In genomic region chr1:16153110-16153998, GRCh38 we compare ENCODE assay signal across 11 cellular contexts. TPM values are rescaled to one million over a fixed set of nuclear protein-coding genes. Genes with fewer than 3 reads are reported as not detected.
DNase-seq lines count a peak whose midpoint lies in the region; ATAC-seq and TF ChIP-seq lines count a peak whose summit lies in the region.
"Had no signal": no experiment of that assay in that cellular context is flagged by ENCODE, and none has a peak within 500 bp of the region (broad histone marks: within the 10 kb centered on the region; RNA-seq: fewer than 3 reads in every experiment).

No MANE protein-coding gene starts in this region.

- H3K27ac ChIP-seq in SK-N-SH (ENCODE audit: low read depth in 2 of 2, low read length in 1 of 2) (peak overlapping the region; percentile 71 to 75; a peak in 3 of 4 replicates), mesodermal cell (ENCODE audit: low read depth, low read length, severe bottlenecking) (peak overlapping the region; percentile 90), upper lobe of left lung (peak overlapping the region; percentile 90 to 96 (median 91))
- H3K27ac ChIP-seq: 22Rv1 had no signal

- peak overlapping the region; percentile 94 for H3K9ac ChIP-seq in SK-N-SH

- TF ChIP-seq RAD21 in SK-N-SH (IDR thresholded peaks at IDR 0.05; ENCODE audit: low read length) = no peak

- H2AFZ ChIP-seq in SK-N-SH (ENCODE audit: low read depth) = no peak overlapping the region

- H3K36me3 ChIP-seq in SK-N-SH (replicated peaks in 1 of 2; ENCODE audit: control insufficient read depth in 1 of 2, insufficient read depth in 2 of 2, low read length in 1 of 2) (peaks cover 16 to 23% of the 10 kb centered on the region in 2 experiments), mesodermal cell (ENCODE audit: control insufficient read depth, insufficient read depth, low read length) (peaks cover 49% of the 10 kb centered on the region), upper lobe of left lung (peaks cover 0 to 23% (median 15%) of the 10 kb centered on the region in 4 donors)

- H3K27me3 ChIP-seq in SK-N-SH (ENCODE audit: insufficient read depth) (no peaks in the 10 kb centered on the region), upper lobe of left lung (no peaks in the 10 kb centered on the region)

- TF ChIP-seq POLR2A in upper lobe of left lung (IDR thresholded peaks at IDR 0.05) = no peak

- CTCF ChIA-PET in SK-N-SH (lab: Yijun Ruan, JAX) = interaction anchor here (0.7 to 8.8 kb wide), 5 partner anchors 10 to 73 kb away, joined by 3 to 125 read pairs (median 6); no protein-coding TSS in a partner anchor

- POLR2A ChIA-PET in SK-N-SH (lab: Yijun Ruan, JAX) = interaction anchor here (1.2 kb wide), 1 partner anchor 21 kb away, joined by 3 read pairs; no protein-coding TSS in a partner anchor

- H3K79me2 ChIP-seq in SK-N-SH (ENCODE audit: insufficient read depth) = peaks cover 80% of the 10 kb centered on the region

- no peaks in the 10 kb centered on the region for H3K9me3 ChIP-seq in SK-N-SH
- H3K9me3 ChIP-seq in mesodermal cell (ENCODE audit: control insufficient read depth, low read length) = no peaks in the 10 kb centered on the region
- H3K9me3 ChIP-seq in upper lobe of left lung = no peaks in the 10 kb centered on the region

- H3K4me3 ChIP-seq in SK-N-SH (ENCODE audit: low read depth in 2 of 2, low read length in 1 of 2) (peak overlapping the region; percentile 57 to 91; a peak in 3 of 4 replicates), mesodermal cell (ENCODE audit: extremely low read depth, insufficient read depth, low read length, poor library complexity, severe bottlenecking) (peak overlapping the region; percentile 96), upper lobe of left lung (peak overlapping the region; percentile 4 to 85 (median 70))

- TF ChIP-seq EP300 in SK-N-SH (IDR thresholded peaks at IDR 0.05; ENCODE audit: borderline replicate concordance in 1 of 2, low read depth in 1 of 2, low read length in 1 of 2) (no peak), upper lobe of left lung (IDR thresholded peaks at IDR 0.05) (no peak)

- H3K9me2 ChIP-seq in SK-N-SH = no peaks in the 10 kb centered on the region

- H4K20me1 ChIP-seq in SK-N-SH (ENCODE audit: insufficient read depth) = peaks cover 10% of the 10 kb centered on the region; the same call in 1 of the 2 replicates

- H3K4me1 ChIP-seq in SK-N-SH (ENCODE audit: control insufficient read depth in 1 of 2, insufficient read depth in 2 of 2, low read depth in 1 of 2, low read length in 1 of 2) = peaks cover 30 to 43% of the 10 kb centered on the region in 2 experiments; a peak in 3 of 4 replicates
- H3K4me1 ChIP-seq in mesodermal cell (ENCODE audit: control insufficient read depth, insufficient read depth, low read length, poor library complexity, severe bottlenecking) = peaks cover 46% of the 10 kb centered on the region
- peaks cover 60 to 72% (median 66%) of the 10 kb centered on the region in 4 donors for H3K4me1 ChIP-seq in upper lobe of left lung

- intact Hi-C loops in posterior vena cava (cut with DNase I) = no loop called here

- peaks cover 19% of the 10 kb centered on the region for H3F3A ChIP-seq in SK-N-SH (replicated peaks; ENCODE audit: insufficient read depth)

- H3K4me2 ChIP-seq in SK-N-SH = peak overlapping the region; percentile 98

- no peak for DNase-seq in SK-N-SH
- peak; percentile 69 for DNase-seq in ecto neural progenitor cell (ENCODE audit: low spot score)
- DNase-seq in upper lobe of left lung = no peak
- no peak for DNase-seq in posterior vena cava (ENCODE audit: low spot score)
- DNase-seq: KBM-7; stimulated activated CD4-positive, alpha-beta T cell treated with anti-CD3 and anti-CD28 coated beads, Interleukin-15, amount 100 ng/mL, for 24 hours had no signal

- no peak for ATAC-seq in SK-N-SH treated with all-trans-retinoic acid at 6 μM for 48 hours
- no peak for ATAC-seq in upper lobe of left lung (ENCODE audit: low FRiP score in 2 of 2)
- no peak for ATAC-seq in activated CD4-positive, CD25-positive, alpha-beta regulatory T cell treated with anti-CD3 and anti-CD28 coated beads, Interleukin-2, amount 50 U/mL, for 24 hours
- no peak for ATAC-seq in HG03354 (IDR thresholded peaks at IDR 0.05; ENCODE audit: poor library complexity, severe bottlenecking, unreplicated experiment)

- 70% methylated on average over 11 of the region's 13 CpGs for WGBS in SK-N-SH (ENCODE audit: low lambda C conversion rate)
- WGBS in mesodermal cell (ENCODE audit: insufficient coverage in 2 of 2), 2 experiments = 13 to 46% methylated on average over 4 to 5 of the region's 13 CpGs
- whole genome bisulfite sequencing in upper lobe of left lung, 2 donors = 26 to 43% methylated on average over 10 to 13 of the region's 13 CpGs

- no peak for TF ChIP-seq CTCF in SK-N-SH (IDR thresholded peaks at IDR 0.05)
- TF ChIP-seq CTCF in upper lobe of left lung (IDR thresholded peaks at IDR 0.05) = no peak

TF ChIP-seq in SK-N-SH, 30 proteins besides CTCF, POLR2A, EP300 and RAD21:
- TF ChIP-seq FOXM1 (IDR thresholded peaks at IDR 0.05; ENCODE audit: low read depth) (no peak), MXI1 (IDR thresholded peaks at IDR 0.05; ENCODE audit: low read depth, low read length) (no peak), ELF1 (IDR thresholded peaks at IDR 0.05) (no peak), CHD2 (IDR thresholded peaks at IDR 0.05; ENCODE audit: low read length, partially characterized antibody) (no peak), FOXJ3 (CRISPR knock-in tag; IDR thresholded peaks at IDR 0.05) (no peak)

TF ChIP-seq in SK-N-SH treated with all-trans-retinoic acid at 6 μM for 48 hours, 23 proteins besides CTCF, POLR2A, EP300 and RAD21 (continues in another document):
- TF ChIP-seq ZNF565 (CRISPR knock-in tag; conservative IDR thresholded peaks at IDR 0.05; ENCODE audit: low read depth) (no peak), ZNF70 (CRISPR knock-in tag; IDR thresholded peaks at IDR 0.05) (no peak), OSR1 (CRISPR knock-in tag; IDR thresholded peaks at IDR 0.05) (no peak), GLIS3 (CRISPR knock-in tag; IDR thresholded peaks at IDR 0.05) (no peak), POU6F1 (CRISPR knock-in tag; IDR thresholded peaks at IDR 0.05; ENCODE audit: borderline replicate concordance, low read depth) (no peak), ZC3H10 (CRISPR knock-in tag; IDR thresholded peaks at IDR 0.05) (no peak), PPARA (CRISPR knock-in tag; IDR thresholded peaks at IDR 0.05; ENCODE audit: borderline replicate concordance) (no peak), TSHZ2 (CRISPR knock-in tag; IDR thresholded peaks at IDR 0.05) (no peak), ESRRG (CRISPR knock-in tag; IDR thresholded peaks at IDR 0.05) (no peak), BACH2 (CRISPR knock-in tag; IDR thresholded peaks at IDR 0.05; ENCODE audit: borderline replicate concordance) (no peak), TOX (CRISPR knock-in tag; IDR thresholded peaks at IDR 0.05; ENCODE audit: borderline replicate concordance) (no peak), ARNTL (CRISPR knock-in tag; IDR thresholded peaks at IDR 0.05; ENCODE audit: borderline replicate concordance, low read depth) (no peak)

RNA-seq across cellular contexts. Expression of gene EPHA2, which starts 2.5 kb away (rescaled TPM):
- 82.2 and 126 TPM in 2 replicates for polyA plus RNA-seq in SK-N-SH (2012; rRNA removed)
- polyA plus RNA-seq in SK-N-SH (2012; cell fraction: cytosol; rRNA removed) = 47.2 and 71.1 TPM in 2 replicates
- 164 and 170 TPM in 2 replicates for polyA plus RNA-seq in SK-N-SH (2012; cell fraction: nucleus; rRNA removed)
- 89.4 TPM for polyA plus RNA-seq in mesodermal cell (2013, experiment 1 of 2)
- 69.9 TPM for polyA plus RNA-seq in mesodermal cell (2013, experiment 2 of 2)
- total RNA-seq in upper lobe of left lung (10 to 100 TPM; 21.0 to 66.3 (median 38.7) TPM), posterior vena cava (10 to 100 TPM in 1 of 2 donors, 1 to 10 TPM in 1; 7.8 to 15.4 TPM)

RNA-seq across cellular contexts. Expression of gene ARHGEF19, which starts 59.1 kb away (rescaled TPM):
- polyA plus RNA-seq in SK-N-SH (2012; rRNA removed) = 11.5 and 11.8 TPM in 2 replicates
- polyA plus RNA-seq in SK-N-SH (2012; cell fraction: cytosol; rRNA removed) = 3.7 and 6.1 TPM in 2 replicates
- polyA plus RNA-seq in SK-N-SH (2012; cell fraction: nucleus; rRNA removed) = 29.3 and 39.8 TPM in 2 replicates
- 9.8 TPM for polyA plus RNA-seq in mesodermal cell (2013, experiment 1 of 2)
- 7.7 TPM for polyA plus RNA-seq in mesodermal cell (2013, experiment 2 of 2)
- total RNA-seq in upper lobe of left lung (10 to 100 TPM in 4 of 6 donors, 1 to 10 TPM in 2; 3.5 to 70.2 (median 12.6) TPM), posterior vena cava (1 to 10 TPM; 4.7 to 5.5 TPM)
